In the genomic region with DNA sequence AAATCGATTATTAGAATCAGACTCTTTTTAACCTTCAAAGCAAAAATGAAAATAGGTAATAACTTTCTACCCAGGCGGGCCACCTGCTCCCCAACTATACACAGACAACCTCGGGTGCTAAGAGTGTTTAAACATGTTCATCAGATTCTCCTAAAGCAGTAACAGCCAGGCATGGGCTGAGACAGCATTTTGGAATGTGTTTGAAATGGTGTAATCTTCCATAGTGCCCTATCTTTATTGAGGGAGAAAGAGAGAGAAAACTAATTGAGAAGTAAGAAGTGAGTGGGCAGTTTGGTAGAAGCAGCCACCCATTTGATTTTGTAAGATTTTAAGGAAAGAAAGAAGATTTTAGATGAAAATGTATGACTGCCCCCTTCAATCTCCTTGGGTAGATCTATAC, we compare ENCODE assay signal across 25 cellular contexts.
DNase-seq lines count a peak whose midpoint lies in the region; ATAC-seq and TF ChIP-seq lines count a peak whose summit lies in the region.
"Had no signal": no experiment of that assay in that cellular context is flagged by ENCODE, and none has a peak within 500 bp of the region (broad histone marks: within the 10 kb centered on the region; RNA-seq: fewer than 3 reads in every experiment).

No MANE protein-coding gene starts in this region.

- no peak overlapping the region for H3K27ac ChIP-seq in GM23248
- H3K27ac ChIP-seq in upper lobe of left lung = peak overlapping the region; percentile 60 to 81 (median 66)
- H3K27ac ChIP-seq: esophagus squamous epithelium, SJCRH30 had no signal

- no peak for TF ChIP-seq CTCF in upper lobe of left lung (IDR thresholded peaks at IDR 0.05)

- H3K27me3 ChIP-seq in GM23248 (replicated peaks; ENCODE audit: insufficient read depth) (peaks cover 8% of the 10 kb centered on the region; the same call in 1 of the 2 replicates), upper lobe of left lung (no peaks in the 10 kb centered on the region)
- H3K27me3 ChIP-seq: SJCRH30 had no signal

- H3K9me3 ChIP-seq in GM23248 (ENCODE audit: low read depth) (no peaks in the 10 kb centered on the region), upper lobe of left lung (no peaks in the 10 kb centered on the region)
- H3K9me3 ChIP-seq: esophagus squamous epithelium, SJCRH30 had no signal

- no peak for TF ChIP-seq EP300 in upper lobe of left lung (IDR thresholded peaks at IDR 0.05)

- WGBS in GM23248 (ENCODE audit: low coverage in 1 of 2, low lambda C conversion rate in 2 of 2, missing lambda C conversion rate in 2 of 2), 2 experiments = 29 to 31% methylated on average over 3 of the region's 3 CpGs
- 52 to 77% methylated on average over 3 of the region's 3 CpGs for WGBS in upper lobe of left lung, 2 donors

- in situ Hi-C loops in GM23248 (cut with MboI) = no loop called here

- H3K4me1 ChIP-seq in GM23248 (ENCODE audit: insufficient read depth) (peaks cover 13% of the 10 kb centered on the region), upper lobe of left lung (peaks cover 6 to 17% (median 14%) of the 10 kb centered on the region in 4 donors)
- H3K4me1 ChIP-seq: SJCRH30 had no signal

- H4K20me1 ChIP-seq in GM23248 (ENCODE audit: insufficient read depth) = no peaks in the 10 kb centered on the region

- H3K36me3 ChIP-seq in GM23248 (ENCODE audit: low read depth) (no peaks in the 10 kb centered on the region), upper lobe of left lung (no peaks in the 10 kb centered on the region)
- H3K36me3 ChIP-seq: esophagus squamous epithelium, SJCRH30 had no signal

- H3K4me3 ChIP-seq in GM23248 (no peak overlapping the region), upper lobe of left lung (no peak overlapping the region)
- H3K4me3 ChIP-seq: esophagus squamous epithelium, SJCRH30 had no signal

- H3K79me2 ChIP-seq in GM23248 (ENCODE audit: insufficient read depth) = no peaks in the 10 kb centered on the region

- H3K9ac ChIP-seq in GM23248 = no peak overlapping the region

- ATAC-seq in upper lobe of left lung (ENCODE audit: low FRiP score in 2 of 2) (peak in 1 of 2 donors; percentile 29), GM21737 (IDR thresholded peaks at IDR 0.05; ENCODE audit: unreplicated experiment) (no peak), HG03135 (IDR thresholded peaks at IDR 0.05; ENCODE audit: unreplicated experiment) (no peak)
- ATAC-seq: CD8-positive, alpha-beta T cell; effector memory CD8-positive, alpha-beta T cell; HCT116; right cardiac atrium; WTC11 had no signal

- no peaks in the 10 kb centered on the region for H3F3A ChIP-seq in GM23248 (ENCODE audit: insufficient read depth)

- peak; percentile 64 for DNase-seq in GM23248
- peak; percentile 77 for DNase-seq in amniotic epithelial cell (ENCODE audit: low read depth)
- DNase-seq in iris pigment epithelial cell (ENCODE audit: low read depth) = peak; percentile 60
- no peak for DNase-seq in upper lobe of left lung
- DNase-seq in activated naive CD4-positive, alpha-beta T cell treated with anti-CD3 and anti-CD28 coated beads, Interleukin-2, amount 50 U/mL, for 16 hours = no peak
- DNase-seq: activated CD4-positive, alpha-beta T cell treated with anti-CD3 and anti-CD28 coated beads, Interleukin-2, amount 50 U/mL, for 1 hour; activated naive CD4-positive, alpha-beta T cell treated with anti-CD3 and anti-CD28 coated beads for 36 hours; amygdala; CD8-positive, alpha-beta T cell; cortex of kidney; effector memory CD8-positive, alpha-beta T cell; esophagus squamous epithelium; kidney glomerular epithelial cell; NCI-H187 treated with DMSO at 0.1 percent for 48 hours; NCI-H526; posterior cingulate gyrus; SJCRH30; stimulated activated CD4-positive, alpha-beta T cell treated with anti-CD3 and anti-CD28 coated beads, Interleukin-2, amount 100 ng/mL, for 48 hours; substantia nigra; T1000 had no signal

- H3K9me2 ChIP-seq in GM23248 (ENCODE audit: insufficient read depth) = no peaks in the 10 kb centered on the region

- peak overlapping the region; percentile 30 for H3K4me2 ChIP-seq in GM23248 (ENCODE audit: unreplicated experiment)

- no peak for TF ChIP-seq POLR2A in upper lobe of left lung (IDR thresholded peaks at IDR 0.05)

- no peak overlapping the region for H2AFZ ChIP-seq in GM23248

Comparison
In these comparisons a context has a peak if more than half of its experiments do, and no peak if none do; other contexts are left out.
1. DNase-seq: peak in GM23248 (single experiment), amniotic epithelial cell (single experiment) and iris pigment epithelial cell (single experiment); none in upper lobe of left lung (0 of 2) and activated naive CD4-positive, alpha-beta T cell treated with anti-CD3 and anti-CD28 coated beads, Interleukin-2, amount 50 U/mL, for 16 hours (single experiment).